In the genomic region with DNA sequence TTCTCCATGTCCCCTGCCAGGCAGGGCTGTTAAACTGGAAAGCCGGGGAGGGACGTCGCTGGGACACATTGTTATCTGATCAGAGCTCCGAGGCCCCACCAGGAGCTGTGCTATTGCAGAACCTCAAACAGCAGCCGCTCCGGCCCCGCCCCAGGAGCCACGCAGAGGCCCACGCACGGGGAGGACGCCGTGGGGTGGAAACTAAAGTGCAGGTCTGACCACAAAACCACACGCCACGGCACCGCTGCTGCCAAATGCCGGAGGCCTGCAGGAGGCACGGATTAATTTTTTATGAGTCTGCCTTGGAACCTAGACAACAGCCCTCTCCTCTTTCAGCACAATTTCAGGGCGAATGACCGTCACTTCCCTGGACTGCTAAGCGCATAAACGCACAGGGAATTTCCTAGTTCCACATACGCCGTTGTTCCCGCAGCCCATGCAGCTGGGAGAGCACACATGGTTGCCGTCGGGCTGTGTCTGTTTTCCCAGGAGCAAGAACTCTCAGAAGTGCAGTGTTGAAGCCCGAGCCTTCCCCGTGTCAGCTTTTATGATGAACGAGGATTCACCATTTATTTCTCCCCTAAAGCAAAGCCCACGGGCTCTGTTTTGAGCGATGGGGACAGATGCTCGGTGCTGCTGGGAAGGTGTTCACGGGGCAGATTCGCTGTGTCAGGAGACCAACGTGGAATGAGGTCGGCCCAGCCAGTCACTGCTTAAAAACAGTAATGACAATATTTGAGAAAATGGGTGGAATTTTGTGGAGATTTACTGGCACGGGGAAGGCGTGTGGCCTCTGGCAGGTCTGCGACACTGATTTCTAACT, we compare ENCODE assay signal across 9 cellular contexts. TPM values are rescaled to one million over a fixed set of nuclear protein-coding genes. Genes with fewer than 3 reads are reported as not detected.
DNase-seq lines count a peak whose midpoint lies in the region; ATAC-seq and TF ChIP-seq lines count a peak whose summit lies in the region.
"Had no signal": no experiment of that assay in that cellular context is flagged by ENCODE, and none has a peak within 500 bp of the region (broad histone marks: within the 10 kb centered on the region; RNA-seq: fewer than 3 reads in every experiment).

No MANE protein-coding gene starts in this region.

- peak; percentile 6 to 18 for DNase-seq in activated CD8-positive, alpha-beta memory T cell treated with anti-CD3 and anti-CD28 coated beads for 1 hour (ENCODE audit: extremely low read depth in 1 of 2, low read depth in 1 of 2)
- DNase-seq in activated CD8-positive, alpha-beta memory T cell treated with anti-CD3 and anti-CD28 coated beads, Interleukin-2, amount 50 U/mL, for 48 hours = no peak
- DNase-seq in activated T-helper 1 cell treated with Interleukin-2 at 50 U/mL for 16 hours (ENCODE audit: low read depth) = peak; percentile 16
- no peak for DNase-seq in naive B cell
- DNase-seq in type B pancreatic cell (ENCODE audit: extremely low spot score, unreplicated experiment) = no peak
- DNase-seq in GM03348 (ENCODE audit: low spot score) = no peak

- H3K27ac Mint-ChIP-seq in naive B cell (peak overlapping the region in 5 of 6 donors; percentile 56 to 91 (median 74)), type B pancreatic cell (peak overlapping the region; percentile 16)

- no peak for ATAC-seq in naive B cell (ENCODE audit: low read depth in 2 of 2)
- no peak for ATAC-seq in HG02588 (IDR thresholded peaks at IDR 0.05; ENCODE audit: unreplicated experiment)
- no peak for ATAC-seq in GM18867 (IDR thresholded peaks at IDR 0.05; ENCODE audit: unreplicated experiment)
- ATAC-seq: Panc1 had no signal

- peak overlapping the region in 1 of 8 donors; percentile 15 for H3K4me3 Mint-ChIP-seq in naive B cell
- H3K4me3 Mint-ChIP-seq in type B pancreatic cell = no peak overlapping the region

- no peak for TF ChIP-seq CTCF in type B pancreatic cell (conservative IDR thresholded peaks at IDR 0.05)

- no peaks in the 10 kb centered on the region for H3K9me3 Mint-ChIP-seq in naive B cell
- H3K9me3 Mint-ChIP-seq in type B pancreatic cell = no peaks in the 10 kb centered on the region

- no peaks in the 10 kb centered on the region for H3K27me3 Mint-ChIP-seq in naive B cell
- H3K27me3 Mint-ChIP-seq in type B pancreatic cell = no peaks in the 10 kb centered on the region

- H3K4me1 Mint-ChIP-seq in naive B cell (peaks cover 42 to 53% (median 47%) of the 10 kb centered on the region in 3 donors), type B pancreatic cell (ENCODE audit: unreplicated experiment) (peaks cover 17% of the 10 kb centered on the region)

- H3K36me3 Mint-ChIP-seq in naive B cell = no peaks in the 10 kb centered on the region
- H3K36me3 Mint-ChIP-seq in type B pancreatic cell = no peaks in the 10 kb centered on the region

RNA-seq across cellular contexts. Expression of a gene that starts 43.7 kb away (rescaled TPM):
- 10 to 100 TPM; 35.7 to 77.8 (median 51.1) TPM for polyA plus RNA-seq in naive B cell (ENCODE audit: low read depth in 6 of 6)
- 2.7 and 6.1 TPM in 2 replicates for total RNA-seq in type B pancreatic cell (ENCODE audit: low replicate concordance)

Comparison
In these comparisons a context has a peak if more than half of its experiments do, and no peak if none do; other contexts are left out.
1. DNase-seq: peak in activated CD8-positive, alpha-beta memory T cell treated with anti-CD3 and anti-CD28 coated beads for 1 hour (2 of 2) and activated T-helper 1 cell treated with Interleukin-2 at 50 U/mL for 16 hours (single experiment); none in activated CD8-positive, alpha-beta memory T cell treated with anti-CD3 and anti-CD28 coated beads, Interleukin-2, amount 50 U/mL, for 48 hours (single experiment), naive B cell (single experiment), type B pancreatic cell (single experiment) and GM03348 (single experiment).